ENCODE assay signal across 37 cellular contexts in the genomic region with DNA sequence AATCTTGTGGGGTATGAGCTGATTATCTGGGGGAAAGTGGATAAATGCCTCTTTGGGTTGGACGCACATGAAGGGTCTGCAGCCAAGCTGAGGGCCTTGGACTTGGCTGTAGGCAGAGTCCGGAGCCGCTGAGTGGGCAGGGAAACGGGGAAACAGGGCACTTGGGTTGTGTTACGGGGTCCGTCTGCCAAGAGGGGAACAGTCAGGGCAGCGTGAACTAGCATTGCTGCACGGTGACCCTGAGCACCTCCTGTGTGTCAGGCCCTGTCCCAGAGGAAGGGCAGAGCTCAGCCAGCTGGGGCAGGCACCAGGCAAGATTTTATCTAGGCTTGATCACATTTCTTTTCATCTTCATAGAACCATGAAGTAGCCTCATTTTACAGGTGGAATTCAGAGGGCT. TPM values are rescaled to one million over a fixed set of nuclear protein-coding genes. Genes with fewer than 3 reads are reported as not detected.
DNase-seq lines count a peak whose midpoint lies in the region; ATAC-seq, FAIRE-seq and TF ChIP-seq lines count a peak whose summit lies in the region.
"Had no signal": no experiment of that assay in that cellular context is flagged by ENCODE, and none has a peak within 500 bp of the region (broad histone marks: within the 10 kb centered on the region; RNA-seq: fewer than 3 reads in every experiment).

No MANE protein-coding gene starts in this region.

- H3K27me3 ChIP-seq in BLaER1, result no peaks in the 10 kb centered on the region
- H3K27me3 ChIP-seq in H1 (replicated peaks in 1 of 4; ENCODE audit: control insufficient read depth in 3 of 4, extremely low read depth in 1 of 4, insufficient read depth in 3 of 4, low read length in 3 of 4), result no peaks in the 10 kb centered on the region
- H3K27me3 ChIP-seq: BE2C, right lobe of liver, SJSA1, vagina had no signal

- no peak overlapping the region for H3K23ac ChIP-seq in H1 (ENCODE audit: insufficient read length)

- no peak overlapping the region for H3K56ac ChIP-seq in H1 (replicated peaks; ENCODE audit: insufficient read length, low read depth, low read length)

- H3K4ac ChIP-seq in H1 (replicated peaks; ENCODE audit: insufficient read length, low read depth, low read length), result no peak overlapping the region

- TF ChIP-seq CTCF in H1 (IDR thresholded peaks at IDR 0.05; ENCODE audit: control extremely low read depth in 1 of 3, insufficient read depth in 1 of 3, low read depth in 1 of 3, low read length in 3 of 3) (no peak), nephron progenitor cell (IDR thresholded peaks at IDR 0.05) (no peak), omental fat pad (IDR thresholded peaks at IDR 0.05) (no peak)

- no peak overlapping the region for H3K4me3 Mint-ChIP-seq in nephron progenitor cell
- H3K4me3 Mint-ChIP-seq: activated naive CD8-positive, alpha-beta T cell treated with anti-CD3 and anti-CD28 coated beads for 36 hours; activated T-cell treated with anti-CD3 and anti-CD28 coated beads, Interleukin-2, amount 50 U/mL, for 24 hours; IgD-negative memory B cell; stimulated activated naive CD8-positive, alpha-beta T cell treated with anti-CD3 and anti-CD28 coated beads, Interleukin-15, amount 100 ng/mL, for 72 hours had no signal

- no peak overlapping the region for H3K14ac ChIP-seq in H1 (ENCODE audit: insufficient read length)

- H3K23me2 ChIP-seq in H1 (ENCODE audit: low read depth, low read length), result no peaks in the 10 kb centered on the region; the same call in 1 of the 2 replicates

- H2AK5ac ChIP-seq in H1 (ENCODE audit: low read depth, low read length), result 0 out of 2 replicates have a peak overlapping the region, but pooled peaks have one; percentile 79

- no peak for TF ChIP-seq RAD21 in H1 (IDR thresholded peaks at IDR 0.05 in 1 of 2, conservative IDR thresholded peaks at IDR 0.05 in 1 of 2; ENCODE audit: low read depth in 2 of 2, low read length in 2 of 2)

- no peak for TF ChIP-seq EP300 in H1 (IDR thresholded peaks at IDR 0.05; ENCODE audit: borderline replicate concordance in 1 of 2, low read depth in 2 of 2, low read length in 2 of 2)

- 80% methylated on average over 8 of the region's 8 CpGs; no CpG with 5 or more reads in 1 of the 2 experiments for WGBS in H1 (ENCODE audit: extremely low coverage in 1 of 2, insufficient coverage in 1 of 2, insufficient read length in 1 of 2, insufficient replicate concordance in 2 of 2, low coverage in 1 of 2, low lambda C conversion rate in 2 of 2, missing lambda C conversion rate in 1 of 2), 2 experiments

- H3K4me1 Mint-ChIP-seq in nephron progenitor cell, result peaks cover 92% of the 10 kb centered on the region

- peak; percentile 60 for DNase-seq in DMS79 (lab: John Stamatoyannopoulos, UW)
- DNase-seq in H1 (ENCODE audit: low read depth in 1 of 2, low spot score in 2 of 2), result no peak
- DNase-seq in nephron progenitor cell, result no peak
- no peak for DNase-seq in omental fat pad (ENCODE audit: low spot score)
- DNase-seq in GM03348 (ENCODE audit: low spot score), result no peak
- DNase-seq: activated CD4-positive, alpha-beta T cell treated with anti-CD3 and anti-CD28 coated beads, Interleukin-2, amount 50 U/mL, for 1 hour; activated effector memory CD4-positive, alpha-beta T cell treated with anti-CD3 and anti-CD28 coated beads, Interleukin-2, amount 50 U/mL, for 16 hours; activated naive CD8-positive, alpha-beta T cell treated with anti-CD3 and anti-CD28 coated beads for 36 hours; activated T-cell treated with anti-CD3 and anti-CD28 coated beads, Interleukin-2, amount 50 U/mL, for 24 hours; anterior cingulate cortex; BE2C; hippocampal formation; left lung; mesenchymal stem cell; NCI-H1092; NCI-H1694 treated with DMSO at 0.1 percent for 48 hours; NCI-H345; NCI-H748 treated with DMSO at 0.1 percent for 48 hours; right lobe of liver; stimulated activated CD4-positive, alpha-beta T cell treated with anti-CD3 and anti-CD28 coated beads, Interleukin-12 subunit alpha, Interleukin-12 subunit beta, amount 100 ng/mL, for 4 hours; stimulated activated CD4-positive, alpha-beta T cell treated with anti-CD3 and anti-CD28 coated beads, Interleukin-2, amount 100 ng/mL, for 48 hours; stimulated activated naive CD8-positive, alpha-beta T cell treated with anti-CD3 and anti-CD28 coated beads, Interleukin-15, amount 100 ng/mL, for 72 hours; T1000 had no signal

- H3K4me1 ChIP-seq in BLaER1 (peaks cover 32% of the 10 kb centered on the region), H1 (replicated peaks in 1 of 4; ENCODE audit: control insufficient read depth in 3 of 4, insufficient read depth in 4 of 4, low read length in 3 of 4) (peaks cover 22 to 42% (median 28%) of the 10 kb centered on the region in 4 experiments)
- H3K4me1 ChIP-seq: right lobe of liver, SJSA1 had no signal

- TF ChIP-seq POLR2A in H1 (IDR thresholded peaks at IDR 0.05; ENCODE audit: control extremely low read depth in 1 of 2, low read depth in 2 of 2, low read length in 2 of 2), result no peak

- no peaks in the 10 kb centered on the region for H4K20me1 ChIP-seq in BLaER1
- peaks cover 2 to 17% of the 10 kb centered on the region in 2 experiments for H4K20me1 ChIP-seq in H1 (replicated peaks in 1 of 2; ENCODE audit: control insufficient read depth in 1 of 2, insufficient read depth in 2 of 2, low read length in 2 of 2)

- no peak for FAIRE-seq in H1 (lab: Jason Lieb, UNC)
- FAIRE-seq: GM18507, GM19239 had no signal

- peaks cover 15% of the 10 kb centered on the region for H3K27me3 Mint-ChIP-seq in nephron progenitor cell (ENCODE audit: low read depth, poor library complexity)

- no peak overlapping the region for H2BK15ac ChIP-seq in H1 (ENCODE audit: low read length)

- POLR2A ChIA-PET in H1 (lab: Charles Lee; ENCODE audit: partially characterized antibody), result interaction anchor here (1.0 kb wide), 1 partner anchor 10 kb away, joined by 4 read pairs; no protein-coding TSS in a partner anchor

- H3K36me3 Mint-ChIP-seq in nephron progenitor cell (ENCODE audit: low read depth), result no peaks in the 10 kb centered on the region
- H3K36me3 Mint-ChIP-seq: activated naive CD8-positive, alpha-beta T cell treated with anti-CD3 and anti-CD28 coated beads for 36 hours; IgD-negative memory B cell had no signal

- H3K79me1 ChIP-seq in H1 (ENCODE audit: low read depth, low read length), result no peaks in the 10 kb centered on the region

- H4K91ac ChIP-seq in H1 (replicated peaks; ENCODE audit: insufficient read length, low read length), result no peak overlapping the region

- no peak overlapping the region for H4K5ac ChIP-seq in H1 (ENCODE audit: insufficient read length, low read depth, low read length)

- H4K8ac ChIP-seq in H1 (ENCODE audit: extremely low read depth, insufficient read depth, low read length), result no peak overlapping the region

- no peak overlapping the region for H3K18ac ChIP-seq in H1 (ENCODE audit: extremely low read depth, low read length)

- H2BK120ac ChIP-seq in H1 (replicated peaks; ENCODE audit: low read depth, low read length), result no peak overlapping the region

- H3K9ac ChIP-seq in BLaER1 (peak overlapping the region; percentile 38; the same call in 1 of the 2 replicates), H1 (replicated peaks in 1 of 4; ENCODE audit: extremely low read depth in 1 of 4, low read depth in 3 of 4, low read length in 3 of 4) (no peak overlapping the region)

- H3K4me2 ChIP-seq in BLaER1, result peak overlapping the region; percentile 85
- no peak overlapping the region for H3K4me2 ChIP-seq in H1 (ENCODE audit: insufficient read depth in 1 of 2, low read depth in 2 of 2, low read length in 2 of 2)

- H2BK12ac ChIP-seq in H1 (ENCODE audit: low read depth, low read length), result peak overlapping the region; percentile 60; the same call in 1 of the 2 replicates

- H3K4me3 ChIP-seq in BLaER1 (no peak overlapping the region), H1 (ENCODE audit: extremely low read depth in 1 of 4, insufficient read depth in 2 of 4, low read depth in 3 of 4, low read length in 4 of 4) (no peak overlapping the region)
- H3K4me3 ChIP-seq: left lung, prostate gland, right lobe of liver, SJSA1, thoracic aorta, vagina had no signal

- H2BK5ac ChIP-seq in H1 (ENCODE audit: low read depth, low read length), result no peak overlapping the region

- H3K9me3 Mint-ChIP-seq in nephron progenitor cell, result no peaks in the 10 kb centered on the region
- H3K9me3 Mint-ChIP-seq: activated naive CD8-positive, alpha-beta T cell treated with anti-CD3 and anti-CD28 coated beads for 36 hours; activated T-cell treated with anti-CD3 and anti-CD28 coated beads, Interleukin-2, amount 50 U/mL, for 24 hours; IgD-negative memory B cell; stimulated activated naive CD8-positive, alpha-beta T cell treated with anti-CD3 and anti-CD28 coated beads, Interleukin-15, amount 100 ng/mL, for 72 hours had no signal

- H3K36me3 ChIP-seq in BLaER1, result no peaks in the 10 kb centered on the region
- no peaks in the 10 kb centered on the region for H3K36me3 ChIP-seq in H1 (ENCODE audit: control insufficient read depth in 2 of 4, insufficient read depth in 4 of 4, low read length in 3 of 4)
- H3K36me3 ChIP-seq: BE2C, left lung, neutrophil, prostate gland, right lobe of liver, SJSA1, thoracic aorta, vagina had no signal

- CTCF ChIA-PET in H1 (lab: Charles Lee; ENCODE audit: partially characterized antibody), result interaction anchor here (0.6 to 16.1 kb wide), 4 partner anchors 20 to 1526 kb away, joined by 3 to 159 read pairs (median 3); no protein-coding TSS in a partner anchor

- no peak overlapping the region for H2BK20ac ChIP-seq in H1 (ENCODE audit: low read length)

- H3K9me3 ChIP-seq in BLaER1, result no peaks in the 10 kb centered on the region
- H3K9me3 ChIP-seq in H1 (ENCODE audit: insufficient read depth in 2 of 2, low read depth in 1 of 2, low read length in 1 of 2), result no peaks in the 10 kb centered on the region
- H3K9me3 ChIP-seq: BE2C, left lung, neutrophil, prostate gland, right lobe of liver, SJSA1, thoracic aorta, vagina had no signal

- no peak for ATAC-seq in omental fat pad (ENCODE audit: low FRiP score)
- ATAC-seq in HG03342 (IDR thresholded peaks at IDR 0.05; ENCODE audit: unreplicated experiment), result no peak
- ATAC-seq: left lung; right lobe of liver; stimulated activated naive CD8-positive, alpha-beta T cell treated with anti-CD3 and anti-CD28 coated beads, Interleukin-15, amount 100 ng/mL, for 72 hours had no signal

- H3K27ac ChIP-seq in BLaER1, result peak overlapping the region; percentile 67
- H3K27ac ChIP-seq in H1 (ENCODE audit: low read depth, low read length), result no peak overlapping the region
- H3K27ac ChIP-seq: left lung, neutrophil, prostate gland, right lobe of liver, SJSA1, thoracic aorta, vagina had no signal

- H3K27ac Mint-ChIP-seq in nephron progenitor cell, result peak overlapping the region; percentile 95
- H3K27ac Mint-ChIP-seq: activated naive CD8-positive, alpha-beta T cell treated with anti-CD3 and anti-CD28 coated beads for 36 hours; activated T-cell treated with anti-CD3 and anti-CD28 coated beads, Interleukin-2, amount 50 U/mL, for 24 hours; stimulated activated naive CD8-positive, alpha-beta T cell treated with anti-CD3 and anti-CD28 coated beads, Interleukin-15, amount 100 ng/mL, for 72 hours had no signal

- H2AFZ ChIP-seq in H1 (ENCODE audit: low read length), result no peak overlapping the region

- H3K79me2 ChIP-seq in H1 (ENCODE audit: control insufficient read depth in 1 of 2, insufficient read depth in 2 of 2, low read length in 2 of 2), result peaks cover 3 to 26% of the 10 kb centered on the region in 2 experiments; a peak in 2 of 4 replicates

RNA-seq across cellular contexts. Expression of a gene that starts 11.9 kb away (rescaled TPM):
- 18.9 and 20.9 TPM in 2 replicates for total RNA-seq in H1 (2021; fragmentation: NEBNext Ultra II Directional; extraction: Animal tissue kit (Norgen Biotek cat#: 25700))
- polyA plus RNA-seq in H1 (2011; rRNA removed), result 8.6 and 10.8 TPM in 2 replicates
- polyA plus RNA-seq in H1 (2011; cell fraction: cytosol; rRNA removed), result 9.9 TPM
- 13.0 TPM for polyA plus RNA-seq in H1 (2011; cell fraction: nucleus; rRNA removed)
- polyA plus RNA-seq in H1 (2012, experiment 1 of 2), result 7.5 to 9.3 TPM (median 8.6 TPM) in 4 replicates
- polyA plus RNA-seq in H1 (2012, experiment 2 of 2), result 6.2 TPM
- 5.4 TPM for polyA plus RNA-seq in H1 (2013, experiment 1 of 2)
- 5.4 TPM for polyA plus RNA-seq in H1 (2013, experiment 2 of 2)
- polyA minus RNA-seq in H1 (2011; rRNA and poly(A)+ RNA removed), result 21.7 and 25.4 TPM in 2 replicates
- 9.5 TPM for polyA minus RNA-seq in H1 (2011; cell fraction: cytosol; rRNA and poly(A)+ RNA removed)
- 10.1 TPM for polyA minus RNA-seq in H1 (2011; cell fraction: nucleus; rRNA and poly(A)+ RNA removed)
- total RNA-seq in omental fat pad, result under 1 TPM; 0.37 to 0.84 (median 0.57) TPM
- total RNA-seq: H4, SJSA1 had no signal
- polyA plus RNA-seq: IgD-negative memory B cell had no signal

RNA-seq across cellular contexts. Expression of a gene that starts 46.4 kb away (rescaled TPM):
- not detected in 2 replicates for total RNA-seq in H1 (2021; fragmentation: NEBNext Ultra II Directional; extraction: Animal tissue kit (Norgen Biotek cat#: 25700))
- polyA plus RNA-seq in H1 (2011; rRNA removed), result not detected in 2 replicates
- polyA plus RNA-seq in H1 (2011; cell fraction: cytosol; rRNA removed), result not detected
- not detected for polyA plus RNA-seq in H1 (2011; cell fraction: nucleus; rRNA removed)
- polyA plus RNA-seq in H1 (2012, experiment 1 of 2), result not detected in 4 replicates
- polyA plus RNA-seq in H1 (2012, experiment 2 of 2), result not detected
- polyA plus RNA-seq in H1 (2013, experiment 1 of 2), result not detected
- not detected for polyA plus RNA-seq in H1 (2013, experiment 2 of 2)
- not detected in 2 replicates for polyA minus RNA-seq in H1 (2011; rRNA and poly(A)+ RNA removed)
- polyA minus RNA-seq in H1 (2011; cell fraction: cytosol; rRNA and poly(A)+ RNA removed), result not detected
- polyA minus RNA-seq in H1 (2011; cell fraction: nucleus; rRNA and poly(A)+ RNA removed), result not detected
- total RNA-seq in omental fat pad, result not detected
- total RNA-seq: bronchial epithelial cell, Daoy, H4, HT-29, prostate gland, SJSA1 had no signal

Comparison
In these comparisons a context has a peak if more than half of its experiments do, and no peak if none do; other contexts are left out.
1. RNA of a gene that starts 11.9 kb away (total RNA-seq): 18.9 to 20.9 TPM in H1; 0.37 to 0.84 TPM in omental fat pad; every median in the first group is over 10 times any median in the second.